17 cellular contexts compared by ENCODE assay signal in the genomic region with DNA sequence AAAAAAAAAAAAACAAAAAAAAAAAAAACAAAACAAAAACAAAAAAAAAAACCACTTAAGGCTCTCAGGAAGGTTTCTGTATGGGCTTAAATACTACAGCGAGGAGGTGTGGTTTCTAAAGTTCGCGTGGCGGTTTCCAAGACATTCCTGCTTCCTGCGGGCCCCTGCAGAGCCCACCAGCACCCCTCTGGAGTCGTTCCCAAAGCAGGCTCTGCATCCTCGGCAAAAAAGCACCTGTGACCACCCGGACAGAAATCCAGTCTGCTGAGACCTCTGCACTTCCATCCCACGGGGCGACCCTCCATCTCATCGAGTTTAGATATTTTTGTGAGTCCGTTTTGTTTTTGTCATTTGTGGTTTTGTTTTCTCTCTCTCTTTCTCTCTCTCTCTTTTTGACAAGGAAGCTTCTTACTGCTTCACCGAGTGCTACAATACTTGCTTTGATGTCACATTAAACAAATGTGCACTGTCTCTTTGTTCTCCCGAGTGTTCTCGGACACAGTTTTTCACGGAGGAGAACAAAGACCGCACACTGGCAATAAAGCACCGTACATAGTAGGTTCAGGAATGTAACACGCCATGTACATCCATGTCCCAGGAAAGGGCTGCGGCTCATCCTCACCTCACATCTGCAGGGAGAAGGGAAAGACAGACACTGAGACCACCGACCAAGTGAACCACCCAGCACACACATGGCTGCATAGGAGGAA. TPM values are rescaled to one million over a fixed set of nuclear protein-coding genes. Genes with fewer than 3 reads are reported as not detected.
DNase-seq lines count a peak whose midpoint lies in the region; ATAC-seq, FAIRE-seq and TF ChIP-seq lines count a peak whose summit lies in the region.
"Had no signal": no experiment of that assay in that cellular context is flagged by ENCODE, and none has a peak within 500 bp of the region (broad histone marks: within the 10 kb centered on the region; RNA-seq: fewer than 3 reads in every experiment).

No MANE protein-coding gene starts in this region.

- intact Hi-C loops in K562 (cut with micrococcal nuclease) (no loop called here), lower lobe of right lung (cut with DNase I) (no loop called here), sigmoid colon (cut with DNase I) (no loop called here)

- H2AFZ ChIP-seq in K562 (ENCODE audit: low read depth, low read length): no peak overlapping the region

- H3K27me3 ChIP-seq in K562 (ENCODE audit: control insufficient read depth in 2 of 2, insufficient read depth in 2 of 2, low read length in 2 of 2): no peaks in the 10 kb centered on the region
- H3K27me3 ChIP-seq in lower lobe of right lung (ENCODE audit: low read depth): no peaks in the 10 kb centered on the region
- H3K27me3 ChIP-seq in sigmoid colon: no peaks in the 10 kb centered on the region
- H3K27me3 ChIP-seq: adrenal gland, gastrocnemius medialis had no signal

- CTCF ChIA-PET in K562 (lab: Yijun Ruan, JAX; ENCODE audit: low intra/inter-chr PET ratio): no interaction called here

- TF ChIP-seq EP300 in K562 (IDR thresholded peaks at IDR 0.05; ENCODE audit: low read length) (no peak), sigmoid colon (IDR thresholded peaks at IDR 0.05) (no peak)

- peaks cover 1% of the 10 kb centered on the region for H3K9me1 ChIP-seq in K562 (ENCODE audit: control insufficient read depth, insufficient read depth, low read length)

- H4K20me1 ChIP-seq in K562 (replicated peaks; ENCODE audit: control insufficient read depth, insufficient read depth, low read length): no peaks in the 10 kb centered on the region

- no TSS peak for BruUV-seq in K562 (replicated peaks; lab: Mats Ljungman, UMichigan)

- no peak overlapping the region for H3K4me3 ChIP-seq in K562
- H3K4me3 ChIP-seq in lower lobe of right lung: no peak overlapping the region
- no peak overlapping the region for H3K4me3 ChIP-seq in sigmoid colon
- H3K4me3 ChIP-seq: adrenal gland, gastrocnemius medialis, thoracic aorta had no signal

- H3K4me1 ChIP-seq in K562 (replicated peaks in 1 of 2; ENCODE audit: control insufficient read depth in 2 of 2, insufficient read depth in 2 of 2, low read length in 2 of 2): peaks cover 0 to 22% of the 10 kb centered on the region in 2 experiments; a peak in 2 of 5 replicates
- H3K4me1 ChIP-seq in lower lobe of right lung: peaks cover 3% of the 10 kb centered on the region
- H3K4me1 ChIP-seq in sigmoid colon: peaks cover 0 to 2% (median 0%) of the 10 kb centered on the region in 4 donors
- H3K4me1 ChIP-seq: adrenal gland had no signal

- in situ Hi-C loops in K562 (cut with MboI): no loop called here

- FAIRE-seq in HTR-8/SVneo (lab: Jason Lieb, UNC): peak; percentile 44
- FAIRE-seq in K562 (lab: Jason Lieb, UNC): no peak
- FAIRE-seq: TTC549 had no signal

- H3K9me3 ChIP-seq in K562 (replicated peaks; ENCODE audit: control insufficient read depth, insufficient read depth, low read depth, low read length) (no peaks in the 10 kb centered on the region), lower lobe of right lung (no peaks in the 10 kb centered on the region), sigmoid colon (no peaks in the 10 kb centered on the region)
- H3K9me3 ChIP-seq: adrenal gland, gastrocnemius medialis, thoracic aorta had no signal

- POLR2A ChIA-PET in K562 (lab: Yijun Ruan, JAX): interaction anchor here (0.6 kb wide), 1 partner anchor 45 kb away, joined by 3 read pairs; no protein-coding TSS in a partner anchor

- no peak for TF ChIP-seq RAD21 in K562 (CRISPR knock-in tag; conservative IDR thresholded peaks at IDR 0.05 in 1 of 2, IDR thresholded peaks at IDR 0.05 in 1 of 2)

- no peak overlapping the region for H3K27ac ChIP-seq in K562 (ENCODE audit: extremely low read depth, low read depth, low read length)
- H3K27ac ChIP-seq in lower lobe of right lung: no peak overlapping the region
- H3K27ac ChIP-seq in sigmoid colon: no peak overlapping the region
- H3K27ac ChIP-seq: adrenal gland, gastrocnemius medialis had no signal

- 50% methylated on average over 20 of the region's 21 CpGs for WGBS in K562 (ENCODE audit: insufficient coverage, low coverage, missing lambda C conversion rate)
- WGBS in sigmoid colon, 2 donors: 79 to 82% methylated on average over 21 of the region's 21 CpGs

- no peaks in the 10 kb centered on the region for H3K79me2 ChIP-seq in K562 (ENCODE audit: control insufficient read depth, insufficient read depth, low read length)

- ATAC-seq in K562 (no peak), lower lobe of right lung (no peak), HG03520 (IDR thresholded peaks at IDR 0.05; ENCODE audit: unreplicated experiment) (no peak)
- ATAC-seq: activated T-cell treated with anti-CD3 and anti-CD28 coated beads, Interleukin-2, amount 50 U/mL, for 72 hours; gastrocnemius medialis had no signal

- H3K4me2 ChIP-seq in K562 (ENCODE audit: insufficient read depth, low read length): no peak overlapping the region

- no peak for TF ChIP-seq POLR2A in K562 (conservative IDR thresholded peaks at IDR 0.05)
- TF ChIP-seq POLR2A in sigmoid colon (IDR thresholded peaks at IDR 0.05): no peak

- no peak for TF ChIP-seq CTCF in K562 (IDR thresholded peaks at IDR 0.05 in 2 of 3, conservative IDR thresholded peaks at IDR 0.05 in 1 of 3; ENCODE audit: insufficient read depth in 2 of 3, low read depth in 1 of 3, low read length in 3 of 3)
- TF ChIP-seq CTCF in lower lobe of right lung (IDR thresholded peaks at IDR 0.05): no peak
- no peak for TF ChIP-seq CTCF in sigmoid colon (IDR thresholded peaks at IDR 0.05)

- DNase-seq in HTR-8/SVneo (ENCODE audit: insufficient read length, low spot score): no peak
- DNase-seq in K562 (ENCODE audit: extremely low read depth in 1 of 4, low spot score in 3 of 4): no peak
- DNase-seq in lower lobe of right lung: peak; percentile 26
- peak; percentile 52 for DNase-seq in sigmoid colon
- no peak for DNase-seq in T-helper 1 cell
- no peak for DNase-seq in NCI-H524 treated with DMSO at 0.1 percent for 48 hours (lab: John Stamatoyannopoulos, UW)
- DNase-seq: activated T-cell treated with anti-CD3 and anti-CD28 coated beads, Interleukin-2, amount 50 U/mL, for 72 hours; adrenal gland; DMS 273 treated with DMSO at 0.1 percent for 48 hours; gastrocnemius medialis; H9; NCI-H69; OCI-M1; stimulated activated CD4-positive, alpha-beta T cell treated with anti-CD3 and anti-CD28 coated beads, Interleukin-4, amount 100 ng/mL, for 4 hours had no signal

- H3K9ac ChIP-seq in K562 (ENCODE audit: insufficient read depth in 1 of 2, low read depth in 2 of 2, low read length in 2 of 2): no peak overlapping the region

- peaks cover 6% of the 10 kb centered on the region; the same call in 1 of the 3 replicates for H3K36me3 ChIP-seq in K562 (ENCODE audit: control insufficient read depth, insufficient read depth, low read length)
- peaks cover 40% of the 10 kb centered on the region for H3K36me3 ChIP-seq in lower lobe of right lung
- peaks cover 0 to 51% (median 32%) of the 10 kb centered on the region in 4 donors for H3K36me3 ChIP-seq in sigmoid colon

TF ChIP-seq in K562, 482 proteins besides CTCF, POLR2A, EP300 and RAD21 (continues in another document):
- no peak for TF ChIP-seq CSDE1 (IDR thresholded peaks at IDR 0.05)
- no peak for TF ChIP-seq JUN (IDR thresholded peaks at IDR 0.05; ENCODE audit: borderline replicate concordance, low read depth, low read length)
- TF ChIP-seq JUN (CRISPR knock-in tag; IDR thresholded peaks at IDR 0.05; ENCODE audit: borderline replicate concordance): no peak
- no peak for TF ChIP-seq MCM7 (IDR thresholded peaks at IDR 0.05)
- TF ChIP-seq, protein P1, sequence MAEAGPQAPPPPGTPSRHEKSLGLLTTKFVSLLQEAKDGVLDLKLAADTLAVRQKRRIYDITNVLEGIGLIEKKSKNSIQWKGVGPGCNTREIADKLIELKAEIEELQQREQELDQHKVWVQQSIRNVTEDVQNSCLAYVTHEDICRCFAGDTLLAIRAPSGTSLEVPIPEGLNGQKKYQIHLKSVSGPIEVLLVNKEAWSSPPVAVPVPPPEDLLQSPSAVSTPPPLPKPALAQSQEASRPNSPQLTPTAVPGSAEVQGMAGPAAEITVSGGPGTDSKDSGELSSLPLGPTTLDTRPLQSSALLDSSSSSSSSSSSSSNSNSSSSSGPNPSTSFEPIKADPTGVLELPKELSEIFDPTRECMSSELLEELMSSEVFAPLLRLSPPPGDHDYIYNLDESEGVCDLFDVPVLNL (CRISPR knock-in tag; IDR thresholded peaks at IDR 0.05; ENCODE audit: low read depth): no peak

RNA-seq across cellular contexts. Expression of a gene that starts 21.5 kb away (rescaled TPM):
- 21.5 and 51.6 TPM in 2 replicates for total RNA-seq in K562 (2011; cell fraction: chromatin; rRNA removed; ENCODE audit: low replicate concordance)
- total RNA-seq in K562 (2011; cell fraction: nucleolus; rRNA removed): 36.1 and 57.4 TPM in 2 replicates
- total RNA-seq in K562 (2011; cell fraction: nucleoplasm; rRNA removed): 30.2 and 38.4 TPM in 2 replicates
- total RNA-seq in K562 (2014; rRNA removed) (8.1 and 10.0 TPM in 2 replicates), K562 (2014; rRNA removed; fragmentation: Illumina TruSeq; extraction: Trizol) (3.6 and 5.0 TPM in 2 replicates), K562 (2015; rRNA removed; fragmentation: Illumina TruSeq; extraction: Trizol) (4.6 and 6.1 TPM in 2 replicates), K562 (2021) (9.8 and 10.2 TPM in 2 replicates), lower lobe of right lung (27.1 TPM), sigmoid colon (10 to 100 TPM; 33.9 to 38.5 (median 36.9) TPM)
- polyA plus RNA-seq in K562 (2011; rRNA removed) (7.9 TPM in 2 replicates), K562 (2014; fragmentation: Illumina TruSeq; extraction: Trizol) (2.5 and 4.7 TPM in 2 replicates), K562 (2014; fragmentation: Nextera tagmentation; extraction: Ambion mirVana) (1 to 10 TPM; 3.9 to 9.5 TPM), K562 (2014; rRNA removed) (2.6 and 3.6 TPM in 2 replicates), sigmoid colon (10 to 100 TPM; 19.7 to 21.6 (median 20.0) TPM)
- polyA plus RNA-seq in K562 (2011; cell fraction: cytosol; rRNA removed): 5.2 and 10.8 TPM in 2 replicates
- 13.3 and 32.6 TPM in 2 replicates for polyA plus RNA-seq in K562 (2011; cell fraction: nucleus; rRNA removed)
- 6.4 and 9.1 TPM in 2 replicates for polyA plus RNA-seq in K562 (2012)
- polyA minus RNA-seq in K562 (2011; rRNA and poly(A)+ RNA removed): 24.4 and 37.5 TPM in 2 replicates
- polyA minus RNA-seq in K562 (2011; cell fraction: cytosol; rRNA and poly(A)+ RNA removed): 34.5 and 45.2 TPM in 2 replicates
- 11.0 and 13.5 TPM in 2 replicates for polyA minus RNA-seq in K562 (2011; cell fraction: nucleus; rRNA and poly(A)+ RNA removed)

Comparison
In these comparisons a context has a peak if more than half of its experiments do, and no peak if none do; other contexts are left out.
1. DNase-seq: peak in lower lobe of right lung (single experiment) and sigmoid colon (single experiment); none in HTR-8/SVneo (single experiment), K562 (0 of 4), T-helper 1 cell (0 of 5) and NCI-H524 treated with DMSO at 0.1 percent for 48 hours (single experiment).